In genomic region chr3:127630811-127631714, GRCh38 we compare ENCODE assay signal across 10 cellular contexts. TPM values are rescaled to one million over a fixed set of nuclear protein-coding genes. Genes with fewer than 3 reads are reported as not detected.
DNase-seq lines count a peak whose midpoint lies in the region; ATAC-seq and TF ChIP-seq lines count a peak whose summit lies in the region.
"Had no signal": no experiment of that assay in that cellular context is flagged by ENCODE, and none has a peak within 500 bp of the region (broad histone marks: within the 10 kb centered on the region; RNA-seq: fewer than 3 reads in every experiment).

No MANE protein-coding gene starts in this region.

- TF ChIP-seq CTCF in HEK293 (tag by site-specific recombination; IDR thresholded peaks at IDR 0.05) (no peak), mesothelial cell of epicardium (IDR thresholded peaks at IDR 0.05; ENCODE audit: unreplicated experiment) (no peak)

- no peaks in the 10 kb centered on the region for H3K9me3 Mint-ChIP-seq in CD8-positive, alpha-beta memory T cell
- H3K9me3 Mint-ChIP-seq in mesothelial cell of epicardium: no peaks in the 10 kb centered on the region
- H3K9me3 Mint-ChIP-seq in activated CD4-positive, alpha-beta memory T cell treated with anti-CD3 and anti-CD28 coated beads, Interleukin-2, amount 10 ng/mL, durations not matched to agents 7 days and 5 days: no peaks in the 10 kb centered on the region

- no peak for ATAC-seq in HG03442 (IDR thresholded peaks at IDR 0.05; ENCODE audit: unreplicated experiment)
- no peak for ATAC-seq in GM19397 (IDR thresholded peaks at IDR 0.05; ENCODE audit: unreplicated experiment)

- H3K27ac Mint-ChIP-seq in CD8-positive, alpha-beta memory T cell: peak overlapping the region in 1 of 8 donors; percentile 57
- no peak overlapping the region for H3K27ac Mint-ChIP-seq in mesothelial cell of epicardium
- no peak overlapping the region for H3K27ac Mint-ChIP-seq in activated CD4-positive, alpha-beta memory T cell treated with anti-CD3 and anti-CD28 coated beads, Interleukin-2, amount 10 ng/mL, durations not matched to agents 7 days and 5 days
- H3K27ac Mint-ChIP-seq: activated T-cell treated with anti-CD3 and anti-CD28 coated beads, Interleukin-2, amount 50 U/mL, for 24 hours had no signal

- H3K36me3 ChIP-seq in CD8-positive, alpha-beta memory T cell (ENCODE audit: insufficient read depth, low read length): no peaks in the 10 kb centered on the region
- no peaks in the 10 kb centered on the region for H3K36me3 ChIP-seq in HEK293 (ENCODE audit: control insufficient read depth in 2 of 2, insufficient read depth in 1 of 2, low read length in 2 of 2)

- no peak for DNase-seq in CD8-positive, alpha-beta memory T cell
- DNase-seq in NCI-H774 (lab: John Stamatoyannopoulos, UW) (peak; percentile 1), mesothelial cell of epicardium (ENCODE audit: low spot score in 2 of 2, unreplicated experiment in 2 of 2) (no peak), SK-N-DZ (ENCODE audit: low spot score) (no peak)
- DNase-seq in activated CD4-positive, alpha-beta memory T cell treated with anti-CD3 and anti-CD28 coated beads, Interleukin-2, amount 10 ng/mL, durations not matched to agents 7 days and 5 days: no peak
- DNase-seq: activated T-cell treated with anti-CD3 and anti-CD28 coated beads, Interleukin-2, amount 50 U/mL, for 24 hours; NCI-H226 had no signal

- H3K4me3 ChIP-seq in CD8-positive, alpha-beta memory T cell (ENCODE audit: low read length): no peak overlapping the region
- no peak overlapping the region for H3K4me3 ChIP-seq in HEK293 (ENCODE audit: low read depth, low read length)

- H3K36me3 Mint-ChIP-seq in CD8-positive, alpha-beta memory T cell: peaks cover 0 to 4% (median 2%) of the 10 kb centered on the region in 3 donors
- H3K36me3 Mint-ChIP-seq in mesothelial cell of epicardium: no peaks in the 10 kb centered on the region
- H3K36me3 Mint-ChIP-seq in activated CD4-positive, alpha-beta memory T cell treated with anti-CD3 and anti-CD28 coated beads, Interleukin-2, amount 10 ng/mL, durations not matched to agents 7 days and 5 days (ENCODE audit: low read depth): peaks cover 6% of the 10 kb centered on the region

- POLR2A ChIA-PET in CD8-positive, alpha-beta memory T cell (lab: Charles Lee): no interaction called here
- POLR2A ChIA-PET in HEK293 (lab: Yijun Ruan, JAX): no interaction called here
- POLR2A ChIA-PET in activated CD4-positive, alpha-beta memory T cell treated with anti-CD3 and anti-CD28 coated beads, Interleukin-2, amount 10 ng/mL, durations not matched to agents 7 days and 5 days (lab: Charles Lee): interaction anchor here (3.0 kb wide), 1 partner anchor 32 kb away, joined by 17 read pairs; the partner anchor contains the start of gene MCM2

- no peak overlapping the region for H3K27ac ChIP-seq in CD8-positive, alpha-beta memory T cell (ENCODE audit: low read depth, low read length)
- H3K27ac ChIP-seq in HEK293 (ENCODE audit: extremely low read depth, low read depth, low read length): no peak overlapping the region

- peaks cover 17% of the 10 kb centered on the region for H3K4me1 ChIP-seq in CD8-positive, alpha-beta memory T cell (ENCODE audit: insufficient read depth, low read length)
- no peaks in the 10 kb centered on the region; the same call in 1 of the 2 replicates for H3K4me1 ChIP-seq in HEK293 (ENCODE audit: control insufficient read depth, insufficient read depth, low read length)

- no peaks in the 10 kb centered on the region for H3K9me3 ChIP-seq in CD8-positive, alpha-beta memory T cell (ENCODE audit: low read length)
- H3K9me3 ChIP-seq in HEK293 (ENCODE audit: control insufficient read depth, insufficient read depth, low read depth, low read length): no peaks in the 10 kb centered on the region

- peaks cover 8% of the 10 kb centered on the region for H3K27me3 ChIP-seq in CD8-positive, alpha-beta memory T cell (ENCODE audit: insufficient read depth, low read length, poor library complexity, severe bottlenecking)

- H3K4me1 Mint-ChIP-seq in CD8-positive, alpha-beta memory T cell: peaks cover 40 to 48% (median 43%) of the 10 kb centered on the region in 3 donors
- peaks cover 34% of the 10 kb centered on the region for H3K4me1 Mint-ChIP-seq in mesothelial cell of epicardium
- H3K4me1 Mint-ChIP-seq in activated CD4-positive, alpha-beta memory T cell treated with anti-CD3 and anti-CD28 coated beads, Interleukin-2, amount 10 ng/mL, durations not matched to agents 7 days and 5 days: peaks cover 24% of the 10 kb centered on the region

- H3K4me3 Mint-ChIP-seq in CD8-positive, alpha-beta memory T cell: peak overlapping the region; percentile 41 to 96 (median 72)
- H3K4me3 Mint-ChIP-seq in mesothelial cell of epicardium: peak overlapping the region; percentile 36
- H3K4me3 Mint-ChIP-seq in activated CD4-positive, alpha-beta memory T cell treated with anti-CD3 and anti-CD28 coated beads, Interleukin-2, amount 10 ng/mL, durations not matched to agents 7 days and 5 days: no peak overlapping the region

- H3K27me3 Mint-ChIP-seq in CD8-positive, alpha-beta memory T cell: peaks cover 16 to 33% of the 10 kb centered on the region in 2 donors
- peaks cover 57% of the 10 kb centered on the region for H3K27me3 Mint-ChIP-seq in mesothelial cell of epicardium (ENCODE audit: low read depth)
- H3K27me3 Mint-ChIP-seq in activated CD4-positive, alpha-beta memory T cell treated with anti-CD3 and anti-CD28 coated beads, Interleukin-2, amount 10 ng/mL, durations not matched to agents 7 days and 5 days: peaks cover 56% of the 10 kb centered on the region

- CTCF ChIA-PET in CD8-positive, alpha-beta memory T cell (lab: Charles Lee): no interaction called here
- CTCF ChIA-PET in HEK293 (lab: Yijun Ruan, JAX): interaction anchor here (0.6 to 1.4 kb wide), 2 partner anchors 56 to 190 kb away, joined by 3 to 6 read pairs; no protein-coding TSS in a partner anchor
- CTCF ChIA-PET in activated CD4-positive, alpha-beta memory T cell treated with anti-CD3 and anti-CD28 coated beads, Interleukin-2, amount 10 ng/mL, durations not matched to agents 7 days and 5 days (lab: Charles Lee): no interaction called here

TF ChIP-seq in HEK293, 187 proteins besides CTCF, POLR2A, EP300 and RAD21 (continues in another document):
- TF ChIP-seq, protein P1, sequence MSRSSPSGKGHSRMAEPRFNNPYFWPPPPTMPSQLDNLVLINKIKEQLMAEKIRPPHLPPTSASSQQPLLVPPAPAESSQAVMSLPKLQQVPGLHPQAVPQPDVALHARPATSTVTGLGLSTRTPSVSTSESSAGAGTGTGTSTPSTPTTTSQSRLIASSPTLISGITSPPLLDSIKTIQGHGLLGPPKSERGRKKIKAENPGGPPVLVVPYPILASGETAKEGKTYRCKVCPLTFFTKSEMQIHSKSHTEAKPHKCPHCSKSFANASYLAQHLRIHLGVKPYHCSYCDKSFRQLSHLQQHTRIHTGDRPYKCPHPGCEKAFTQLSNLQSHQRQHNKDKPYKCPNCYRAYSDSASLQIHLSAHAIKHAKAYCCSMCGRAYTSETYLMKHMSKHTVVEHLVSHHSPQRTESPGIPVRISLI (tag by site-specific recombination; IDR thresholded peaks at IDR 0.05): no peak
- TF ChIP-seq ZBTB20 (tag by site-specific recombination; IDR thresholded peaks at IDR 0.05): no peak
- no peak for TF ChIP-seq ZNF501 (tag by site-specific recombination; IDR thresholded peaks at IDR 0.05)
- no peak for TF ChIP-seq ZSCAN16 (tag by site-specific recombination; IDR thresholded peaks at IDR 0.05)
- TF ChIP-seq ZNF529 (tag by site-specific recombination; IDR thresholded peaks at IDR 0.05; ENCODE audit: insufficient replicate concordance): no peak

RNA-seq across cellular contexts. Expression of gene PODXL2, which starts 2.1 kb away (rescaled TPM):
- 1 to 10 TPM; 1.4 to 1.7 TPM for total RNA-seq in CD8-positive, alpha-beta memory T cell
- 4.7 TPM for polyA plus RNA-seq in CD8-positive, alpha-beta memory T cell
- 25.5 to 29.7 TPM (median 27.1 TPM) in 3 replicates for total RNA-seq in mesothelial cell of epicardium
- 1 to 10 TPM in 1 of 2 experiments, under 1 TPM in 1; 0.95 to 1.1 TPM for total RNA-seq in activated CD4-positive, alpha-beta memory T cell treated with anti-CD3 and anti-CD28 coated beads, Interleukin-2, amount 10 ng/mL, durations not matched to agents 7 days and 5 days
- polyA plus RNA-seq in SK-N-DZ (2014; cell fraction: cytosol; rRNA removed): 208 and 215 TPM in 2 replicates
- polyA plus RNA-seq in SK-N-DZ (2014; cell fraction: nucleus; rRNA removed): 250 and 257 TPM in 2 replicates

RNA-seq across cellular contexts. Expression of gene MCM2, which starts 32.9 kb away (rescaled TPM):
- total RNA-seq in CD8-positive, alpha-beta memory T cell: 100 to 1,000 TPM; 279 to 288 TPM
- 12.0 TPM for polyA plus RNA-seq in CD8-positive, alpha-beta memory T cell
- total RNA-seq in mesothelial cell of epicardium: 55.2 to 59.1 TPM (median 58.7 TPM) in 3 replicates
- total RNA-seq in activated CD4-positive, alpha-beta memory T cell treated with anti-CD3 and anti-CD28 coated beads, Interleukin-2, amount 10 ng/mL, durations not matched to agents 7 days and 5 days: 100 to 1,000 TPM; 117 to 123 TPM
- 328 and 365 TPM in 2 replicates for polyA plus RNA-seq in SK-N-DZ (2014; cell fraction: cytosol; rRNA removed)
- 248 and 305 TPM in 2 replicates for polyA plus RNA-seq in SK-N-DZ (2014; cell fraction: nucleus; rRNA removed)

RNA-seq across cellular contexts. Expression of gene TPRA1, which starts 40.5 kb away (rescaled TPM):
- 10 to 100 TPM; 48.9 to 52.1 TPM for total RNA-seq in CD8-positive, alpha-beta memory T cell
- polyA plus RNA-seq in CD8-positive, alpha-beta memory T cell: 30.4 TPM
- 37.2 to 39.0 TPM (median 37.2 TPM) in 3 replicates for total RNA-seq in mesothelial cell of epicardium
- 10 to 100 TPM; 22.6 to 23.3 TPM for total RNA-seq in activated CD4-positive, alpha-beta memory T cell treated with anti-CD3 and anti-CD28 coated beads, Interleukin-2, amount 10 ng/mL, durations not matched to agents 7 days and 5 days
- 27.0 and 31.9 TPM in 2 replicates for polyA plus RNA-seq in SK-N-DZ (2014; cell fraction: cytosol; rRNA removed)
- 78.3 and 84.0 TPM in 2 replicates for polyA plus RNA-seq in SK-N-DZ (2014; cell fraction: nucleus; rRNA removed)

RNA-seq across cellular contexts. Expression of gene ABTB1, which starts 41.7 kb away (rescaled TPM):
- 10 to 100 TPM; 21.7 to 23.1 TPM for total RNA-seq in CD8-positive, alpha-beta memory T cell
- 64.0 TPM for polyA plus RNA-seq in CD8-positive, alpha-beta memory T cell
- total RNA-seq in mesothelial cell of epicardium: 15.9 to 17.1 TPM (median 16.5 TPM) in 3 replicates
- total RNA-seq in activated CD4-positive, alpha-beta memory T cell treated with anti-CD3 and anti-CD28 coated beads, Interleukin-2, amount 10 ng/mL, durations not matched to agents 7 days and 5 days: 10 to 100 TPM; 34.3 to 38.8 TPM
- 0.16 and 0.42 TPM in 2 replicates for polyA plus RNA-seq in SK-N-DZ (2014; cell fraction: cytosol; rRNA removed)
- polyA plus RNA-seq in SK-N-DZ (2014; cell fraction: nucleus; rRNA removed): 5.8 and 20.0 TPM in 2 replicates
